ENCODE assay signal across 8 cellular contexts in genomic region chr1:33612877-33613487, GRCh38.
A peak's percentile ranks its signal among the peaks of the same experiment; 100 is the strongest.
DNase-seq lines count a peak whose midpoint lies in the region; ATAC-seq, FAIRE-seq and TF ChIP-seq lines count a peak whose summit lies in the region.

No MANE protein-coding gene starts in this region.

- no peak for TF ChIP-seq POLR2A in GM12878 (IDR thresholded peaks at IDR 0.05; ENCODE audit: low read depth, low read length)

- H3K4me3 ChIP-seq in DND-41 (ENCODE audit: low read depth in 1 of 2, low read length in 2 of 2) (no peak overlapping the region), GM12878 (no peak overlapping the region)

- H3K4me1 ChIP-seq in DND-41 (ENCODE audit: insufficient read depth, low read length) (no peaks in the 10 kb centered on the region), GM12878 (ENCODE audit: control insufficient read depth, insufficient read depth, low read length) (no peaks in the 10 kb centered on the region)

- H3K36me3 ChIP-seq in DND-41 (ENCODE audit: insufficient read depth, low read length), result no peaks in the 10 kb centered on the region
- H3K36me3 ChIP-seq in GM12878 (ENCODE audit: control insufficient read depth in 2 of 2, insufficient read depth in 2 of 2, low read length in 1 of 2), result no peaks in the 10 kb centered on the region

- intact Hi-C loops in GM12878 (cut with micrococcal nuclease; ENCODE audit: unreplicated experiment), result loop anchor here (2.0 to 10.0 kb wide), 5 partner anchors 141 to 518 kb away; partner anchors contain the start of gene ZSCAN20

- H3K27ac ChIP-seq in DND-41 (ENCODE audit: low read length) (no peak overlapping the region), GM12878 (ENCODE audit: control insufficient read depth, insufficient read depth) (no peak overlapping the region)

- no peak overlapping the region for H2AFZ ChIP-seq in DND-41 (ENCODE audit: low read depth, low read length)
- H2AFZ ChIP-seq in GM12878 (ENCODE audit: control insufficient read depth, low read depth, low read length), result no peak overlapping the region

- H4K20me1 ChIP-seq in DND-41 (ENCODE audit: insufficient read depth, low read length) (no peaks in the 10 kb centered on the region), GM12878 (ENCODE audit: control insufficient read depth, insufficient read depth) (no peaks in the 10 kb centered on the region)

- no TSS peak for BruUV-seq in GM12878 (replicated peaks; lab: Mats Ljungman, UMichigan)

- FAIRE-seq in HTR-8/SVneo (lab: Jason Lieb, UNC) (no peak), GM12878 (lab: Jason Lieb, UNC) (peak; percentile 97)

- RAD21 ChIA-PET in GM12878 (lab: Charles Lee; ENCODE audit: unreplicated experiment), result interaction anchor here (0.7 to 1.0 kb wide), 2 partner anchors 142 to 317 kb away, joined by 3 to 4 read pairs; no protein-coding TSS in a partner anchor

- CTCF ChIA-PET in GM12878 (lab: Yijun Ruan, JAX), result interaction anchor here (0.7 to 2.7 kb wide), 21 partner anchors 8 to 517 kb away, joined by 3 to 26 read pairs (median 4); partner anchors contain the start of gene ZSCAN20

- POLR2A ChIA-PET in GM12878 (lab: Charles Lee), result no interaction called here

- WGBS in GM12878 (ENCODE audit: insufficient coverage, insufficient replicate concordance, low lambda C conversion rate, missing lambda C conversion rate), result 15% methylated on average over 11 of the region's 11 CpGs

- TF ChIP-seq EP300 in GM12878 (IDR thresholded peaks at IDR 0.05; ENCODE audit: borderline replicate concordance in 1 of 2, control insufficient read depth in 1 of 2, low read depth in 2 of 2, low read length in 2 of 2), result no peak

- H3K4me2 ChIP-seq in DND-41 (ENCODE audit: insufficient read depth, low read length) (no peak overlapping the region), GM12878 (ENCODE audit: control insufficient read depth, insufficient read depth) (no peak overlapping the region)

- TF ChIP-seq RAD21 in GM12878 (IDR thresholded peaks at IDR 0.05; ENCODE audit: insufficient read depth, low read depth, low read length), result peak; percentile 72

- H3K9me3 ChIP-seq in DND-41 (ENCODE audit: insufficient read depth, low read length, severe bottlenecking) (no peaks in the 10 kb centered on the region), GM12878 (replicated peaks; ENCODE audit: control insufficient read depth, insufficient read depth, low read length) (no peaks in the 10 kb centered on the region)

- TF ChIP-seq CTCF in DND-41 (IDR thresholded peaks at IDR 0.05; ENCODE audit: borderline replicate concordance, extremely low read depth, low read length, poor library complexity, severe bottlenecking), result peak; percentile 90
- peak; percentile 86 to 94 (median 86) for TF ChIP-seq CTCF in GM12878 (IDR thresholded peaks at IDR 0.05 in 2 of 3, conservative IDR thresholded peaks at IDR 0.05 in 1 of 3; ENCODE audit: control insufficient read depth in 2 of 3, extremely low read depth in 1 of 3, insufficient read depth in 1 of 3, low read depth in 3 of 3, low read length in 3 of 3)

- DNase-seq in DND-41 (peak; percentile 56), HTR-8/SVneo (ENCODE audit: insufficient read length, low spot score) (peak; percentile 67), NOMO-1 treated with dmso at 0.1 percent for 144 hours (lab: John Stamatoyannopoulos, UW; ENCODE audit: unreplicated experiment) (peak; percentile 53), GM12878 (ENCODE audit: low read depth, low spot score) (no peak), iPS-NIHi7 (ENCODE audit: extremely low spot score) (peak; percentile 89), cortex of kidney (lab: John Stamatoyannopoulos, UW) (no peak)
- DNase-seq in stimulated activated CD4-positive, alpha-beta T cell treated with anti-CD3 and anti-CD28 coated beads, Interleukin-2, amount 100 ng/mL, for 24 hours, result peak; percentile 36 to 60

- H3K27me3 ChIP-seq in DND-41 (ENCODE audit: insufficient read depth, low read length, poor library complexity), result peaks cover 35% of the 10 kb centered on the region
- peaks cover 2 to 3% of the 10 kb centered on the region in 2 experiments; a peak in 3 of 4 replicates for H3K27me3 ChIP-seq in GM12878 (replicated peaks in 1 of 2; ENCODE audit: control insufficient read depth in 2 of 2, insufficient read depth in 2 of 2, low read length in 1 of 2)

- H3K9ac ChIP-seq in DND-41 (ENCODE audit: low read depth, low read length) (no peak overlapping the region), GM12878 (ENCODE audit: control insufficient read depth, insufficient read depth, low read length) (no peak overlapping the region)

- peak; percentile 77 for ATAC-seq in DND-41 (ENCODE audit: insufficient read depth, low read depth)
- ATAC-seq in GM12878, result peak; percentile 85
- no peak for ATAC-seq in HG02938 (IDR thresholded peaks at IDR 0.05; ENCODE audit: unreplicated experiment)

- in situ Hi-C loops in GM12878 (cut with MboI), result loop anchor here (5.0 to 25.0 kb wide), 2 partner anchors 316 to 676 kb away; no protein-coding TSS in a partner anchor

- SMC1A ChIA-PET in GM12878 (lab: Charles Lee; ENCODE audit: uncharacterized antibody, unreplicated experiment), result interaction anchor here (0.6 to 2.3 kb wide), 5 partner anchors 140 to 517 kb away, joined by 3 to 10 read pairs (median 3); partner anchors contain the start of gene ZSCAN20

- H3K79me2 ChIP-seq in DND-41 (ENCODE audit: insufficient read depth, low read length) (no peaks in the 10 kb centered on the region), GM12878 (ENCODE audit: control insufficient read depth, insufficient read depth, low read length) (no peaks in the 10 kb centered on the region)

TF ChIP-seq in GM12878, 131 proteins besides CTCF, POLR2A, EP300 and RAD21:
- TF ChIP-seq SMAD1 (IDR thresholded peaks at IDR 0.05; ENCODE audit: low read depth, partially characterized antibody), result no peak
- TF ChIP-seq TCF7 (IDR thresholded peaks at IDR 0.05; ENCODE audit: borderline replicate concordance), result no peak
- TF ChIP-seq YBX1 (IDR thresholded peaks at IDR 0.05), result no peak
- no peak for TF ChIP-seq RUNX3 (IDR thresholded peaks at IDR 0.05; ENCODE audit: low read length)
- TF ChIP-seq TAF1 (IDR thresholded peaks at IDR 0.05; ENCODE audit: borderline replicate concordance, low read depth, low read length), result no peak
- no peak for TF ChIP-seq TBL1XR1 (IDR thresholded peaks at IDR 0.05; ENCODE audit: low read depth, low read length)
- TF ChIP-seq SMAD5 (IDR thresholded peaks at IDR 0.05; ENCODE audit: low read depth), result no peak
- TF ChIP-seq SIN3A (IDR thresholded peaks at IDR 0.05; ENCODE audit: low read depth, low read length), result no peak
- no peak for TF ChIP-seq RCOR1 (conservative IDR thresholded peaks at IDR 0.05; ENCODE audit: low read depth, low read length)
- TF ChIP-seq SMC3 (IDR thresholded peaks at IDR 0.05; ENCODE audit: borderline replicate concordance, low read length), result peak; percentile 37; the same call in 1 of the 2 replicates
- peak; percentile 74 for TF ChIP-seq YY1 (IDR thresholded peaks at IDR 0.05; ENCODE audit: low read depth, low read length)
- no peak for TF ChIP-seq PBX3 (IDR thresholded peaks at IDR 0.05; ENCODE audit: insufficient replicate concordance, low read depth, low read length)

Comparison
In these comparisons a context has a peak if more than half of its experiments do, and no peak if none do; other contexts are left out.
1. DNase-seq: peak in DND-41 (single experiment), HTR-8/SVneo (single experiment), NOMO-1 treated with dmso at 0.1 percent for 144 hours (single experiment), iPS-NIHi7 (single experiment) and stimulated activated CD4-positive, alpha-beta T cell treated with anti-CD3 and anti-CD28 coated beads, Interleukin-2, amount 100 ng/mL, for 24 hours (2 of 2); none in GM12878 (single experiment) and cortex of kidney (single experiment).